In the genomic region with DNA sequence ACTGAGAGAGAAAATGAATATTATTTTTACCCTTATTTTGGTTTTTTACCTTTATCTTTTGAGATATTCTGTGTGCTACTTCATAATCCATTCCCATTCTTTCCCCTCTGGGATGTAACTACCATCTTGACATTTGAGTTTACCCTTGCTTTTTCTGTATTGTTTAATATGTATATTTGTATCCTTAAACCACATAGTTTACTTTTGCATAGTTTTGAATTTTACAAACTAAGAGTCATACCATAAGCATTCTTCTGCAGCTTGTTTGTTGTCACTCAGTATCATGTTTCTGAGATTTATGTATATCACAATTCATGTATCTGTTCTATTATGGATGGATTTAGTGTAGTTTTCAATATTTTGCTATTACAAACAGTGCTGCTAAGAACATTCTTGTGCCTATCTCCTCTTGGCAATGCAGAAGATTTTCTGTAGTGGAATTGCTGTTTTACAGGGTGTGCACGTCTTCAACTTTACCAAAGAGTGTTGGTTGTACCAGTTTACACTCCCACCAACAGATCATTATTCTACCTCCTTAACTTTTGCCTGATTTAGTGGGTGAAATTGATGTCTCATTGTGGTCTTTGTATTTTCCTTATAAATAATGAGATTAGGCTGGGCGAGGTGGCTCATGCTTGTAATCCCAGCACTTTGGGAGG, we compare ENCODE assay signal across 22 cellular contexts.
"Had no signal": no experiment of that assay in that cellular context is flagged by ENCODE, and none has a peak within 500 bp of the region (broad histone marks: within the 10 kb centered on the region; RNA-seq: fewer than 3 reads in every experiment).

No MANE protein-coding gene starts in this region.

- H3K4me2 ChIP-seq: PC-9 had no signal

- ATAC-seq: SK-N-SH treated with all-trans-retinoic acid at 6 μM for 48 hours had no signal

- H3K27me3 ChIP-seq: MG63, SJCRH30 had no signal

- H2AFZ ChIP-seq: PC-9 had no signal

- DNase-seq: Karpas-422, KG1, MG63, NCI-H1092 treated with DMSO at 0.1 percent for 48 hours, NCI-H1436, NCI-H187, NCI-H2029, NCI-H2081 treated with DMSO at 0.1 percent for 48 hours, NCI-H2171, NCI-H226, NCI-H446, NCI-H510A, NCI-H524 treated with DMSO at 0.1 percent for 48 hours, NCI-H69, NCI-H774, PC-9, RPMI8226, SHP77 treated with DMSO at 0.1 percent for 48 hours, SJCRH30, T-helper 1 cell had no signal

- H3K4me3 ChIP-seq: MG63, PC-9, SJCRH30 had no signal

- H3K27ac ChIP-seq: HL-60, PC-9, SJCRH30 had no signal

- H3K9me3 ChIP-seq: MG63, SJCRH30 had no signal

- H3K36me3 ChIP-seq: MG63, SJCRH30 had no signal

- H3K4me1 ChIP-seq: SJCRH30 had no signal
